ENCODE assay signal across 8 cellular contexts in the genomic region with DNA sequence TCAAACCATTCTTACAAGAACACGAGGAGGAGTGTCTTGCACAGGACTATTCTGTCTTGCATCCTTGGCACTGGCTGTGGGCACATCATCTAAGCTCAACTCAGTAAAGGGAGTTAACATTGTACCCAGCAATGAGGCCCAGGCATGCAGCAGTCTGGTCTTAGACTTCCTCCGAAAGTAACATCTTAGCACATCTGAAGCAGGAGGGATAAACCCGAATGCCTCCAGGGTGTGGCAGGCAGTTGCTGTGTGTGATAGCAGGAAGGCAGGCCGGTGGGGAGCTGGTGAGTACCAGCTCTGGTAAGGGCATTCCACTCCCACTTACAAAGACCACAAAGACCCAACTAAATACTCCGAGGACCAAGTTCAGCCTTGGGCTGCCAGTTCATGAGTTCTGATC.
"Had no signal": no experiment of that assay in that cellular context is flagged by ENCODE, and none has a peak within 500 bp of the region (broad histone marks: within the 10 kb centered on the region; RNA-seq: fewer than 3 reads in every experiment).

No MANE protein-coding gene starts in this region.

- H3K36me3 ChIP-seq: HAP-1 had no signal

- H3K4me2 ChIP-seq: GM23338, KMS-11 had no signal

- H3K9ac ChIP-seq: KMS-11 had no signal

- H3K4me1 ChIP-seq: HAP-1 had no signal

- DNase-seq: HFFc6, KBM-7 had no signal

- H3K27ac ChIP-seq: HL-60, KMS-11 had no signal

- H2AFZ ChIP-seq: GM23338 had no signal

- H3K4me3 ChIP-seq: GM23338, HAP-1 had no signal

- ATAC-seq: GM23338, HCT116, HepG2 had no signal

- H3K9me3 ChIP-seq: HAP-1 had no signal
